ENCODE assay signal across 1 cellular context in genomic region chr7:67302113-67303039, GRCh38.
TF ChIP-seq lines count a peak whose summit lies in the region.

No MANE protein-coding gene starts in this region.

TF ChIP-seq in K562, 482 proteins besides CTCF, POLR2A, EP300 and RAD21 (continued from another document and continues in another):
- TF ChIP-seq ZBTB12 (CRISPR knock-in tag; IDR thresholded peaks at IDR 0.05) (peak; percentile 54; the same call in 1 of the 2 replicates), ELF1 (tag; IDR thresholded peaks at IDR 0.05) (peak; percentile 81), CCAR2 (IDR thresholded peaks at IDR 0.05; ENCODE audit: low read depth, low read length) (no peak), PHF8 (IDR thresholded peaks at IDR 0.05; ENCODE audit: borderline replicate concordance, low read length) (peak; percentile 91), KDM2B (CRISPR knock-in tag; IDR thresholded peaks at IDR 0.05) (no peak), POLR2H (tag; IDR thresholded peaks at IDR 0.05; ENCODE audit: low read depth) (peak; percentile 93), ZNF778 (CRISPR knock-in tag; IDR thresholded peaks at IDR 0.05) (no peak), POLR2G (IDR thresholded peaks at IDR 0.05; ENCODE audit: low read depth, low read length) (peak; percentile 95), ETS2 (tag; IDR thresholded peaks at IDR 0.05; ENCODE audit: borderline replicate concordance, poor library complexity, severe bottlenecking) (no peak), MXI1 (IDR thresholded peaks at IDR 0.05; ENCODE audit: low read depth, low read length) (no peak), TFAM (CRISPR knock-in tag; conservative IDR thresholded peaks at IDR 0.05) (no peak), ZKSCAN3 (CRISPR knock-in tag; IDR thresholded peaks at IDR 0.05) (no peak), SIN3B (IDR thresholded peaks at IDR 0.05; ENCODE audit: low read depth) (peak; percentile 85), OTX1 (CRISPR knock-in tag; IDR thresholded peaks at IDR 0.05) (peak; percentile 83), TARDBP (IDR thresholded peaks at IDR 0.05) (peak; percentile 34), ATF3 (IDR thresholded peaks at IDR 0.05) (no peak), ATF3 (CRISPR knock-in tag; conservative IDR thresholded peaks at IDR 0.05) (0 out of 2 replicates have a peak, but pooled peaks have one; percentile 74), RNF2 (IDR thresholded peaks at IDR 0.05) (0 out of 2 replicates have a peak, but pooled peaks have one; percentile 32), KLF6 (CRISPR knock-in tag; IDR thresholded peaks at IDR 0.05; ENCODE audit: borderline replicate concordance) (peak; percentile 75), TFE3 (CRISPR knock-in tag; IDR thresholded peaks at IDR 0.05) (0 out of 2 replicates have a peak, but pooled peaks have one; percentile 12), CBX3 (IDR thresholded peaks at IDR 0.05; ENCODE audit: borderline replicate concordance in 1 of 2, low read length in 2 of 2) (no peak), FOXA3 (CRISPR knock-in tag; conservative IDR thresholded peaks at IDR 0.05 in 1 of 2, IDR thresholded peaks at IDR 0.05 in 1 of 2) (no peak), SMAD3 (CRISPR knock-in tag; conservative IDR thresholded peaks at IDR 0.05) (0 out of 2 replicates have a peak, but pooled peaks have one; percentile 7), TRIM25 (IDR thresholded peaks at IDR 0.05; ENCODE audit: borderline replicate concordance) (no peak), SMARCE1 (IDR thresholded peaks at IDR 0.05) (0 out of 2 replicates have a peak, but pooled peaks have one; percentile 22), PCBP2 (IDR thresholded peaks at IDR 0.05; ENCODE audit: low read depth, low read length, poor library complexity, severe bottlenecking) (no peak), MEF2D (tag; conservative IDR thresholded peaks at IDR 0.05; ENCODE audit: low read depth) (peak; percentile 41; the same call in 1 of the 2 replicates), HNRNPLL (IDR thresholded peaks at IDR 0.05; ENCODE audit: low read depth, low read length, poor library complexity, severe bottlenecking) (peak; percentile 52), KAT2B (IDR thresholded peaks at IDR 0.05; ENCODE audit: low read depth, low read length) (no peak), ZFP91 (CRISPR knock-in tag; IDR thresholded peaks at IDR 0.05) (peak; percentile 63; the same call in 1 of the 2 replicates), PKNOX1 (IDR thresholded peaks at IDR 0.05) (peak; percentile 69), ZNF444 (CRISPR knock-in tag; IDR thresholded peaks at IDR 0.05) (no peak), CXXC5 (CRISPR knock-in tag; IDR thresholded peaks at IDR 0.05) (peak; percentile 92), MBD1 (CRISPR knock-in tag; IDR thresholded peaks at IDR 0.05) (no peak), ZNF23 (CRISPR knock-in tag; IDR thresholded peaks at IDR 0.05) (peak; percentile 63; the same call in 1 of the 2 replicates), LCOR (CRISPR knock-in tag; IDR thresholded peaks at IDR 0.05) (peak; percentile 72), E2F3 (CRISPR knock-in tag; IDR thresholded peaks at IDR 0.05) (peak; percentile 84), SAFB (IDR thresholded peaks at IDR 0.05; ENCODE audit: borderline replicate concordance, low read depth, low read length) (peak; percentile 33; the same call in 1 of the 2 replicates), TBL1XR1 (IDR thresholded peaks at IDR 0.05; ENCODE audit: low read length in 2 of 2) (peak in 1 of 2 experiments; percentile 20; a peak in 1 of 4 replicates), YY1 (IDR thresholded peaks at IDR 0.05; ENCODE audit: borderline replicate concordance in 1 of 3, control insufficient read depth in 1 of 3, extremely low read depth in 1 of 3, insufficient read depth in 3 of 3, insufficient read length in 1 of 3, insufficient replicate concordance in 2 of 3, low read depth in 1 of 3, low read length in 2 of 3) (peak; percentile 23 to 69 (median 61)), TRIM24 (IDR thresholded peaks at IDR 0.05) (peak in 1 of 2 experiments; percentile 83; a peak in 2 of 4 replicates), CREB1 (IDR thresholded peaks at IDR 0.05) (peak; percentile 94), CREB1 (CRISPR knock-in tag; IDR thresholded peaks at IDR 0.05) (peak; percentile 91), TEAD1 (CRISPR knock-in tag; IDR thresholded peaks at IDR 0.05) (peak; percentile 64 to 75; a peak in 2 of 4 replicates), HIVEP1 (CRISPR knock-in tag; IDR thresholded peaks at IDR 0.05) (0 out of 2 replicates have a peak, but pooled peaks have one; percentile 9), ZBTB11 (CRISPR knock-in tag; IDR thresholded peaks at IDR 0.05) (peak; percentile 82 to 97 (median 88); a peak in 5 of 6 replicates), CC2D1A (IDR thresholded peaks at IDR 0.05) (peak; percentile 44), RBM25 (IDR thresholded peaks at IDR 0.05; ENCODE audit: low read depth, low read length, severe bottlenecking) (peak; percentile 77), BRF2 (IDR thresholded peaks at IDR 0.05; ENCODE audit: borderline replicate concordance, insufficient read depth, insufficient read length) (no peak), MYBL2 (IDR thresholded peaks at IDR 0.05; ENCODE audit: low read depth) (peak; percentile 82), MYBL2 (CRISPR knock-in tag; IDR thresholded peaks at IDR 0.05; ENCODE audit: borderline replicate concordance) (no peak), ZNF717 (CRISPR knock-in tag; IDR thresholded peaks at IDR 0.05) (no peak), EGR1 (conservative IDR thresholded peaks at IDR 0.05) (peak; percentile 90), BHLHE40 (IDR thresholded peaks at IDR 0.05; ENCODE audit: low read length) (peak; percentile 69), TAF9B (IDR thresholded peaks at IDR 0.05; ENCODE audit: partially characterized antibody) (peak; percentile 91), NBN (IDR thresholded peaks at IDR 0.05; ENCODE audit: low read depth) (peak; percentile 16; the same call in 1 of the 2 replicates)
